In genomic region chr2:64145119-64145518, GRCh38 we compare ENCODE assay signal across 1 cellular context.
TF ChIP-seq lines count a peak whose summit lies in the region.

No MANE protein-coding gene starts in this region.

TF ChIP-seq in HCT116, 20 proteins besides CTCF, POLR2A, EP300 and RAD21 (continued from another document):
- TF ChIP-seq REST (IDR thresholded peaks at IDR 0.05; ENCODE audit: low read depth) (no peak), SP1 (IDR thresholded peaks at IDR 0.05; ENCODE audit: low read depth) (no peak), MAX (IDR thresholded peaks at IDR 0.05) (no peak), CBX3 (IDR thresholded peaks at IDR 0.05; ENCODE audit: low read depth) (no peak), CEBPB (IDR thresholded peaks at IDR 0.05; ENCODE audit: low read depth) (no peak), EGR1 (IDR thresholded peaks at IDR 0.05; ENCODE audit: low read depth) (no peak), ZFX (IDR thresholded peaks at IDR 0.05) (no peak), EZH2 (IDR thresholded peaks at IDR 0.05) (no peak), TCF7L2 (IDR thresholded peaks at IDR 0.05; ENCODE audit: borderline replicate concordance, extremely low read depth, insufficient read depth, insufficient read length) (no peak), ZBTB33 (IDR thresholded peaks at IDR 0.05; ENCODE audit: extremely low read depth, insufficient replicate concordance, low read length) (no peak), SRF (IDR thresholded peaks at IDR 0.05; ENCODE audit: low read depth) (no peak), EZH2phosphoT487 (IDR thresholded peaks at IDR 0.05; ENCODE audit: borderline replicate concordance) (no peak), ELF1 (IDR thresholded peaks at IDR 0.05; ENCODE audit: borderline replicate concordance, low read depth) (no peak), ZNF274 (IDR thresholded peaks at IDR 0.05; ENCODE audit: low read depth, low read length) (no peak), POLR2AphosphoS5 (IDR thresholded peaks at IDR 0.05; ENCODE audit: low read depth, low read length) (no peak), SIN3A (IDR thresholded peaks at IDR 0.05; ENCODE audit: low read depth) (no peak)
